Comparison of ENCODE assay signal across 18 cellular contexts in genomic region chr4:1674682-1675081, GRCh38. TPM values are rescaled to one million over a fixed set of nuclear protein-coding genes. Genes with fewer than 3 reads are reported as not detected.
DNase-seq lines count a peak whose midpoint lies in the region; ATAC-seq and TF ChIP-seq lines count a peak whose summit lies in the region.
"Had no signal": no experiment of that assay in that cellular context is flagged by ENCODE, and none has a peak within 500 bp of the region (broad histone marks: within the 10 kb centered on the region; RNA-seq: fewer than 3 reads in every experiment).

No MANE protein-coding gene starts in this region.

- no peaks in the 10 kb centered on the region for H3K9me3 ChIP-seq in HCT116 (ENCODE audit: control insufficient read depth in 1 of 2, insufficient read depth in 1 of 2, low read depth in 1 of 2, low read length in 2 of 2)
- H3K9me3 ChIP-seq: BLaER1 treated with 17β-estradiol and CSF1 and Interleukin-3, amounts not matched to agents 10 nM and 100 nM had no signal

- no peak overlapping the region for H3K27ac ChIP-seq in HCT116 (ENCODE audit: low read depth, low read length)
- H3K27ac ChIP-seq: BLaER1 treated with 17β-estradiol and CSF1 and Interleukin-3, amounts not matched to agents 10 nM and 100 nM; HL-60 had no signal

- no peaks in the 10 kb centered on the region for H3K79me2 ChIP-seq in HCT116 (ENCODE audit: insufficient read depth, low read length)

- H2AFZ ChIP-seq in HCT116 (ENCODE audit: low read depth, low read length, poor library complexity, severe bottlenecking), result no peak overlapping the region

- POLR2A ChIA-PET in HCT116 (lab: Charles Lee), result no interaction called here

- DNase-seq in Ammon's horn (ENCODE audit: low spot score) (peak; percentile 65), HCT116 (ENCODE audit: low read depth, low spot score) (no peak), fibroblast of pulmonary artery (ENCODE audit: low read depth) (peak; percentile 11), midbrain (lab: John Stamatoyannopoulos, UW) (peak; percentile 44), omental fat pad (ENCODE audit: low spot score) (no peak), 8988T (no peak), activated gamma-delta T cell treated with Interleukin-2 at 50 U/mL for 16 hours (no peak)
- DNase-seq: Calu3; CD8-positive, alpha-beta T cell; MM.1S; NCI-H1092 treated with DMSO at 0.1 percent for 48 hours; NCI-H146; NCI-H2029 treated with DMSO at 0.1 percent for 48 hours; NCI-H2171; NCI-H526; PC-3 had no signal

- H3K4me3 ChIP-seq in HCT116 (replicated peaks in 1 of 2; ENCODE audit: low read depth in 1 of 2, low read length in 2 of 2) (no peak overlapping the region), fibroblast of pulmonary artery (replicated peaks; ENCODE audit: low read depth, low read length) (no peak overlapping the region)
- H3K4me3 ChIP-seq: BLaER1 treated with 17β-estradiol and CSF1 and Interleukin-3, amounts not matched to agents 10 nM and 100 nM had no signal

- no peaks in the 10 kb centered on the region for H4K20me1 ChIP-seq in HCT116 (ENCODE audit: insufficient read depth)

- no peaks in the 10 kb centered on the region for H3K4me1 ChIP-seq in HCT116 (ENCODE audit: control insufficient read depth in 1 of 2, insufficient read depth in 2 of 2, low read length in 2 of 2)

- TF ChIP-seq CTCF in HCT116 (IDR thresholded peaks at IDR 0.05 in 2 of 3, conservative IDR thresholded peaks at IDR 0.05 in 1 of 3; ENCODE audit: borderline replicate concordance in 1 of 3, insufficient read depth in 1 of 3, low read depth in 2 of 3, low read length in 2 of 3) (no peak), fibroblast of pulmonary artery (IDR thresholded peaks at IDR 0.05; ENCODE audit: low read length, missing control alignments) (no peak), omental fat pad (IDR thresholded peaks at IDR 0.05) (no peak)

- TF ChIP-seq RAD21 in HCT116 (IDR thresholded peaks at IDR 0.05; ENCODE audit: low read depth), result no peak

- RAD21 ChIA-PET in HCT116 (lab: Charles Lee; ENCODE audit: low non-redundant PET in 1 of 2, low total read pairs in 2 of 2, uncharacterized antibody in 2 of 2, unreplicated experiment in 2 of 2), result no interaction called here

- intact Hi-C loops in HCT116 (cut with micrococcal nuclease), result no loop called here

- no peaks in the 10 kb centered on the region for H3K9me2 ChIP-seq in HCT116 (ENCODE audit: insufficient read depth)

- no peak for TF ChIP-seq POLR2A in HCT116 (IDR thresholded peaks at IDR 0.05; ENCODE audit: borderline replicate concordance, extremely low read depth, insufficient read depth, insufficient read length)

- no peak overlapping the region for H3K4me2 ChIP-seq in HCT116 (ENCODE audit: low read length)
- H3K4me2 ChIP-seq: BLaER1 treated with 17β-estradiol and CSF1 and Interleukin-3, amounts not matched to agents 10 nM and 100 nM had no signal

- BruUV-seq in HCT116 (replicated peaks; lab: Mats Ljungman, UMichigan), result no TSS peak

- CTCF ChIA-PET in HCT116 (lab: Charles Lee), result no interaction called here

- H3K27me3 ChIP-seq in HCT116 (ENCODE audit: insufficient read depth, low read length), result no peaks in the 10 kb centered on the region
- H3K27me3 ChIP-seq: BLaER1 treated with 17β-estradiol and CSF1 and Interleukin-3, amounts not matched to agents 10 nM and 100 nM had no signal

- no peak overlapping the region for H3K9ac ChIP-seq in HCT116 (ENCODE audit: low read length)

- ATAC-seq in HCT116 (0 out of 2 replicates have a peak, but pooled peaks have one; percentile 17), omental fat pad (ENCODE audit: low FRiP score) (no peak)
- ATAC-seq: CD8-positive, alpha-beta T cell; PC-3 had no signal

- H3K36me3 ChIP-seq in HCT116 (ENCODE audit: control insufficient read depth in 1 of 2, insufficient read depth in 2 of 2, low read length in 2 of 2), result no peaks in the 10 kb centered on the region
- H3K36me3 ChIP-seq: BLaER1 treated with 17β-estradiol and CSF1 and Interleukin-3, amounts not matched to agents 10 nM and 100 nM had no signal

TF ChIP-seq in HCT116, 20 proteins besides CTCF, POLR2A, EP300 and RAD21:
- TF ChIP-seq FOSL1 (IDR thresholded peaks at IDR 0.05; ENCODE audit: low read depth), result no peak
- TF ChIP-seq SIN3A (IDR thresholded peaks at IDR 0.05; ENCODE audit: low read depth), result no peak
- no peak for TF ChIP-seq SRF (IDR thresholded peaks at IDR 0.05; ENCODE audit: low read depth)

RNA-seq across cellular contexts. Expression of gene FAM53A, which starts 9.4 kb away (rescaled TPM):
- total RNA-seq in HCT116 (2021; ENCODE audit: unreplicated experiment) (1.1 TPM), omental fat pad (10 to 100 TPM in 1 of 4 donors, 1 to 10 TPM in 3; 2.0 to 10.9 (median 5.6) TPM)
- 0.79 and 1.4 TPM in 2 replicates for polyA plus RNA-seq in HCT116 (2012)

RNA-seq across cellular contexts. Expression of gene SLBP, which starts 37.4 kb away (rescaled TPM):
- 101 TPM for total RNA-seq in HCT116 (2021; ENCODE audit: unreplicated experiment)
- polyA plus RNA-seq in HCT116 (2012), result 37.5 and 49.0 TPM in 2 replicates
- total RNA-seq in omental fat pad, result 10 to 100 TPM; 33.3 to 58.4 (median 40.3) TPM

RNA-seq across cellular contexts. Expression of gene TMEM129, which starts 46.4 kb away (rescaled TPM):
- total RNA-seq in HCT116 (2021; ENCODE audit: unreplicated experiment) (29.4 TPM), omental fat pad (10 to 100 TPM; 31.9 to 59.0 (median 43.5) TPM)
- polyA plus RNA-seq in HCT116 (2012), result 24.9 and 26.5 TPM in 2 replicates

RNA-seq across cellular contexts. Expression of gene TACC3, which starts 46.6 kb away (rescaled TPM):
- total RNA-seq in HCT116 (2021; ENCODE audit: unreplicated experiment), result 106 TPM
- 99.5 and 103 TPM in 2 replicates for polyA plus RNA-seq in HCT116 (2012)
- 10 to 100 TPM in 2 of 4 donors, 1 to 10 TPM in 2; 6.0 to 25.7 (median 10.0) TPM for total RNA-seq in omental fat pad

Comparison
In these comparisons a context has a peak if more than half of its experiments do, and no peak if none do; other contexts are left out.
1. DNase-seq: peak in Ammon's horn (single experiment), fibroblast of pulmonary artery (single experiment) and midbrain (single experiment); none in HCT116 (single experiment), omental fat pad (single experiment), 8988T (single experiment) and activated gamma-delta T cell treated with Interleukin-2 at 50 U/mL for 16 hours (single experiment).